In the genomic region with DNA sequence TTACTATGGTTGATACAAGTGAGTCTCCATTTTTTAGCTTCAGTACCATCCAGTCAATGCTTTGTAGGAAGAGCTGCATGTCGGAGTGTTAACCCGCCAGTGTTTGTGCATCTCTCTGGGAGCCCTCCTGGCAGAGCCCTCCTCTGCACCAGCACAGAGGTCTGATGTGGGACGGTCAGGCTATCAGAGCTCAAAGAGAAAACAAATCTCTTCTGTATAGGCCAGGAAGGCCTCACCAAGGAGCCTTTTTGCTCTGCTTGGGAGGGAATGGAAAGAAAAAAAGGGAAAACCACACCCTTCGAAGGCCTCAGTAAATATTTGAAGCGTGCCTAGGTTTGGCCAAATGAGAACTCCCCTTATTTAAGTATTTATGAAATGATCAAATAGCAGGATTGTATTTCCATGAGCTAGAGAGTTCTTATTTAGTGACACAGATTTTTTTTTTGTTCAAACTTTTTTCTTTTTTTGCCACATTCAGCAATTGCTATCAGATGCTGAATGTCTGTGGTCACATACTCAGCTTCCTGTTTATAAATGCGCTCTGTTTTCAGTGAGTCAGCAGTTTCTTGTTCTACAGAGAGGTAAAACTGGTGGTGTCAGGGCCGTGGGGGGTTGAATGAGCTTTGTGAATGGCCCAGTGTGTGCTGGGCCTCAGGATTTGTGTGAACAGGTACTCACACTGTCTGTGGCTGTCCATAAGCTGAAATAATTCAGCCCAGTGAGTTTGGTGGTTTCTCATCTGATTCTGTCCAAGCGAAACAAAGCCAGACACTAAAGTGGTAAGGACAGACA, we compare ENCODE assay signal across 2 cellular contexts.
TF ChIP-seq lines count a peak whose summit lies in the region.

No MANE protein-coding gene starts in this region.

TF ChIP-seq in IMR-90, 13 proteins besides CTCF, POLR2A, EP300 and RAD21:
- TF ChIP-seq CEBPB (IDR thresholded peaks at IDR 0.05; ENCODE audit: low read depth, low read length): no peak
- TF ChIP-seq MAZ (IDR thresholded peaks at IDR 0.05; ENCODE audit: borderline replicate concordance, low read depth, low read length): 0 out of 2 replicates have a peak, but pooled peaks have one; percentile 20
- TF ChIP-seq NFE2L2 (IDR thresholded peaks at IDR 0.05; ENCODE audit: low read depth, low read length): peak; percentile 99
- TF ChIP-seq MXI1 (IDR thresholded peaks at IDR 0.05; ENCODE audit: borderline replicate concordance, low read depth, low read length): no peak
- TF ChIP-seq SMC3 (IDR thresholded peaks at IDR 0.05; ENCODE audit: low read depth, low read length): peak; percentile 19; the same call in 1 of the 2 replicates
- peak; percentile 33 for TF ChIP-seq RCOR1 (IDR thresholded peaks at IDR 0.05; ENCODE audit: insufficient replicate concordance, low read length)
- TF ChIP-seq BHLHE40 (IDR thresholded peaks at IDR 0.05; ENCODE audit: low read depth, low read length): peak; percentile 55
- TF ChIP-seq FOS (IDR thresholded peaks at IDR 0.05; ENCODE audit: low read depth, low read length): peak; percentile 93
- peak; percentile 100 for TF ChIP-seq MAFK (IDR thresholded peaks at IDR 0.05; ENCODE audit: low read depth, low read length)

TF ChIP-seq in H1, 55 proteins besides CTCF, POLR2A, EP300 and RAD21:
- TF ChIP-seq BACH1 (IDR thresholded peaks at IDR 0.05; ENCODE audit: low read length): peak; percentile 90
- peak; percentile 85 for TF ChIP-seq MAFK (IDR thresholded peaks at IDR 0.05; ENCODE audit: low read depth, low read length)
- no peak for TF ChIP-seq SIRT6 (IDR thresholded peaks at IDR 0.05; ENCODE audit: low read length)
